ENCODE assay signal across 1 cellular context in the genomic region with DNA sequence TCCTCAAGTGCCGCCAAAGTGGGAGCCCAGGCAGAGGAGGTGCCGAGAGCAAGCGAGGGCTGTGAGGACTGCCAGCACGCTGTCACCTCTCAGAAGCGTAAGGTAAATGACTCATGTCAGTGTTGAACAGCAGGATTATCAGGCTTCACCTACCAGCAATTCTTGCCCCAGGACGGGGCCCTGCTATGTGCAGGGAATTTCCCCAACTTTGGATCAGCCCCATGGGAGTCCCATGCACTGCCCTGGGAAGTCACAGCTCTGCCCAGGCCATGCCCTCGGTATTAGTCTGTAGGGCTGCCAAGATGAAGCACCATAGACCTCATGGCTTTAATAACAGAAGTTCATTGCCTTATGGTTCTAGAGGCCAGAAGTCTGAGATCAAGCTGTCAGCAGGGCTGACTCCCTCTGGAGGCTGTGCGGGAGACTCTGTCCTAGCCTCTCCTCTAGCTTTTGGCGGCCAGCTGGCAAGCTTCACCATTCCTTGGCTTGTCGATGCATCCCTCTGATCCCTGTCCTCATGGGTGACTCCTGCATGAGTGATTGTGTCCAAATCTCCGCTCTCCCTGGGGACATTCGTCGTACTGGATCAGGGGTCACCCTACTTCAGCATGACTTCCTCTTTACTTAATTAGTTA.
TF ChIP-seq lines count a peak whose summit lies in the region.

No MANE protein-coding gene starts in this region.

TF ChIP-seq in IMR-90, 13 proteins besides CTCF, POLR2A, EP300 and RAD21:
- TF ChIP-seq MAZ (IDR thresholded peaks at IDR 0.05; ENCODE audit: borderline replicate concordance, low read depth, low read length) (no peak), NFE2L2 (IDR thresholded peaks at IDR 0.05; ENCODE audit: low read depth, low read length) (no peak), ELK1 (IDR thresholded peaks at IDR 0.05; ENCODE audit: borderline replicate concordance, low read depth, low read length) (no peak), RCOR1 (IDR thresholded peaks at IDR 0.05; ENCODE audit: insufficient replicate concordance, low read length) (no peak), MAFK (IDR thresholded peaks at IDR 0.05; ENCODE audit: low read depth, low read length) (no peak), CEBPB (IDR thresholded peaks at IDR 0.05; ENCODE audit: low read depth, low read length) (no peak), RFX5 (IDR thresholded peaks at IDR 0.05; ENCODE audit: low read depth, low read length) (no peak), FOS (IDR thresholded peaks at IDR 0.05; ENCODE audit: low read depth, low read length) (no peak)
TF ChIP-seq in IMR-90: peak in this region for 0.
